ENCODE assay signal across 17 cellular contexts in genomic region chr4:121953860-121954259, GRCh38.
"Had no signal": no experiment of that assay in that cellular context is flagged by ENCODE, and none has a peak within 500 bp of the region (broad histone marks: within the 10 kb centered on the region; RNA-seq: fewer than 3 reads in every experiment).

No MANE protein-coding gene starts in this region.

- ATAC-seq: psoas muscle; right cardiac atrium; right lobe of liver; stimulated activated effector memory CD8-positive, alpha-beta T cell treated with anti-CD3 and anti-CD28 coated beads, Interleukin-12 subunit alpha, Interleukin-12 subunit beta, amount 100 ng/mL, for 72 hours; stimulated activated naive B cell treated with anti-CD40 and anti-IgM and Interleukin-4, amounts not matched to agents 10 μg/mL and 1 μg/mL and 100 μg/mL, for 72 hours had no signal

- DNase-seq: occipital lobe; ovary; psoas muscle; right cardiac atrium; right lobe of liver; sigmoid colon; small intestine; stimulated activated CD4-positive, alpha-beta T cell treated with anti-CD3 and anti-CD28 coated beads, Interleukin-15, amount 100 ng/mL, for 24 hours; stimulated activated CD4-positive, alpha-beta T cell treated with anti-CD3 and anti-CD28 coated beads, Interleukin-2, amount 100 ng/mL, for 24 hours; stimulated activated CD4-positive, alpha-beta T cell treated with anti-CD3 and anti-CD28 coated beads, Interleukin-2, amount 100 ng/mL, for 48 hours; stimulated activated CD4-positive, alpha-beta T cell treated with anti-CD3 and anti-CD28 coated beads, Interleukin-4, amount 100 ng/mL, for 24 hours; stimulated activated naive B cell treated with anti-CD40 and anti-IgM and Interleukin-4, amounts not matched to agents 10 μg/mL and 1 μg/mL and 100 μg/mL, for 72 hours; stimulated activated naive CD4-positive, alpha-beta T cell treated with Interleukin-2 at 50 U/mL for 16 hours; stomach; thyroid gland; trophoblast cell had no signal
